In the genomic region with DNA sequence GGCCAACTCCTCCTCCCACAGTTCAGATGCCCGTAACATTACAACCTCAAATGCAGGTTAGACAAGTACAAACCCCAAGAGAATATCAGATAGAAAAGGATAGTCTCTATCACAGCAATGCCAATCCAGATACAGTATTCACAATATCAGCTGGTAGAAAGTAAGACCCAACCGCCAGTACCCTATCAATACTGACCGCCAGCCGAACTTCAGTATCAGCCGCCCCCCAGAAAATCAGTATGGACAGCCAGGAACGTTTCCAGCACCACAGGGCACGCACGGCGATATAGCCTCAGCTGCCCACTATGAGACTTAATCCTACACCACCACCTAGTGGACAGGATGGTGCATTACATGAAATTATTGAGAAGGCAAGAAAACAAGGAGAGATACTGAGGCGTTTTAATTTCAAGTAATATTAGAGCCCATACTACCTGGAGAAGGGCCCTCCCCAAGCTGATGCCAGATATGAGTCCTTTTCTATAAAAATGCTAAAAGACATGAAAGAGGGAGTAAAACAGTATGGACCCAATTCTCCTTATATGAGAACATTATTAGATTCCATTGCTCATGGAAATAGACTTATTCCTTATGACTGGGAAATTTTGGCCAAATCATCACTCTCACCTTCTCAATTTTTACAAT, we compare ENCODE assay signal across 7 cellular contexts. TPM values are rescaled to one million over a fixed set of nuclear protein-coding genes. Genes with fewer than 3 reads are reported as not detected.
DNase-seq lines count a peak whose midpoint lies in the region; ATAC-seq and TF ChIP-seq lines count a peak whose summit lies in the region.

No MANE protein-coding gene starts in this region.

- peak overlapping the region in 1 of 2 experiments; percentile 16; a peak in 1 of 4 replicates for H3K4me3 ChIP-seq in SK-N-SH (ENCODE audit: low read depth in 2 of 2, low read length in 1 of 2)
- H3K4me3 ChIP-seq in prostate gland: no peak overlapping the region

- H3K27ac ChIP-seq in SK-N-SH (ENCODE audit: low read depth in 2 of 2, low read length in 1 of 2) (no peak overlapping the region), prostate gland (no peak overlapping the region)

- H3K9me2 ChIP-seq in SK-N-SH: no peaks in the 10 kb centered on the region

- no peaks in the 10 kb centered on the region for H3F3A ChIP-seq in SK-N-SH (replicated peaks; ENCODE audit: insufficient read depth)

- no peak overlapping the region for H3K27ac Mint-ChIP-seq in activated naive CD4-positive, alpha-beta T cell treated with anti-CD3 and anti-CD28 coated beads, Interleukin-2, amount 50 U/mL, for 24 hours
- H3K27ac Mint-ChIP-seq in glutamatergic neuron (ENCODE audit: unreplicated experiment): no peak overlapping the region

- no peaks in the 10 kb centered on the region for H3K79me2 ChIP-seq in SK-N-SH (ENCODE audit: insufficient read depth)

- no peak overlapping the region for H3K9ac ChIP-seq in SK-N-SH

- DNase-seq in NCI-H128 (lab: John Stamatoyannopoulos, UW; ENCODE audit: unreplicated experiment): peak; percentile 83
- peak; percentile 85 for DNase-seq in SK-N-SH
- DNase-seq in glutamatergic neuron: peak; percentile 54
- peak; percentile 72 for DNase-seq in prostate gland (ENCODE audit: low spot score)

- CTCF ChIA-PET in SK-N-SH (lab: Yijun Ruan, JAX): interaction anchor here (0.5 to 3.2 kb wide), 30 partner anchors 8 to 1014 kb away, joined by 3 to 25 read pairs (median 4); a partner anchor contains a TSS

- H3K36me3 ChIP-seq in SK-N-SH (replicated peaks in 1 of 2; ENCODE audit: control insufficient read depth in 1 of 2, insufficient read depth in 2 of 2, low read length in 1 of 2): no peaks in the 10 kb centered on the region
- no peaks in the 10 kb centered on the region for H3K36me3 ChIP-seq in prostate gland

- peak; percentile 98 for TF ChIP-seq RAD21 in SK-N-SH (IDR thresholded peaks at IDR 0.05; ENCODE audit: low read length)

- no peaks in the 10 kb centered on the region for H3K36me3 Mint-ChIP-seq in activated naive CD4-positive, alpha-beta T cell treated with anti-CD3 and anti-CD28 coated beads, Interleukin-2, amount 50 U/mL, for 24 hours
- H3K36me3 Mint-ChIP-seq in glutamatergic neuron (ENCODE audit: unreplicated experiment): peaks cover 10% of the 10 kb centered on the region

- H3K27me3 ChIP-seq in SK-N-SH (ENCODE audit: insufficient read depth): no peaks in the 10 kb centered on the region
- H3K27me3 ChIP-seq in prostate gland (replicated peaks; ENCODE audit: insufficient read depth): no peaks in the 10 kb centered on the region

- intact Hi-C loops in prostate gland (cut with DNase I): loop anchor here (2.0 to 5.0 kb wide), 3 partner anchors 57 to 267 kb away; no protein-coding TSS in a partner anchor

- H3K9me3 Mint-ChIP-seq in activated naive CD4-positive, alpha-beta T cell treated with anti-CD3 and anti-CD28 coated beads, Interleukin-2, amount 50 U/mL, for 24 hours: no peaks in the 10 kb centered on the region
- peaks cover 6% of the 10 kb centered on the region for H3K9me3 Mint-ChIP-seq in glutamatergic neuron (ENCODE audit: unreplicated experiment)

- H2AFZ ChIP-seq in SK-N-SH (ENCODE audit: low read depth): no peak overlapping the region

- POLR2A ChIA-PET in SK-N-SH (lab: Yijun Ruan, JAX): interaction anchor here (1.1 kb wide), 1 partner anchor 17 kb away, joined by 5 read pairs; no protein-coding TSS in a partner anchor

- peaks cover 9% of the 10 kb centered on the region for H3K4me1 Mint-ChIP-seq in activated naive CD4-positive, alpha-beta T cell treated with anti-CD3 and anti-CD28 coated beads, Interleukin-2, amount 50 U/mL, for 24 hours
- H3K4me1 Mint-ChIP-seq in glutamatergic neuron (ENCODE audit: low read depth, unreplicated experiment): peaks cover 4% of the 10 kb centered on the region

- WGBS in SK-N-SH (ENCODE audit: low lambda C conversion rate): 8% methylated on average over 10 of the region's 10 CpGs
- WGBS in prostate gland: under 1% methylated on average over 10 of the region's 10 CpGs

- H3K4me3 Mint-ChIP-seq in activated naive CD4-positive, alpha-beta T cell treated with anti-CD3 and anti-CD28 coated beads, Interleukin-2, amount 50 U/mL, for 24 hours: peak overlapping the region; percentile 8
- no peak overlapping the region for H3K4me3 Mint-ChIP-seq in glutamatergic neuron (ENCODE audit: unreplicated experiment)

- H4K20me1 ChIP-seq in SK-N-SH (ENCODE audit: insufficient read depth): no peaks in the 10 kb centered on the region

- H3K4me1 ChIP-seq in SK-N-SH (ENCODE audit: control insufficient read depth in 1 of 2, insufficient read depth in 2 of 2, low read depth in 1 of 2, low read length in 1 of 2) (peaks cover 3 to 4% of the 10 kb centered on the region in 2 experiments; a peak in 3 of 4 replicates), prostate gland (replicated peaks) (no peaks in the 10 kb centered on the region)

- H3K9me3 ChIP-seq in SK-N-SH (no peaks in the 10 kb centered on the region), prostate gland (no peaks in the 10 kb centered on the region)

- H3K4me2 ChIP-seq in SK-N-SH: 0 out of 2 replicates have a peak overlapping the region, but pooled peaks have one; percentile 34

- peak; percentile 74 for TF ChIP-seq CTCF in GM12873 (IDR thresholded peaks at IDR 0.05; ENCODE audit: insufficient read depth, low read depth, low read length, missing control alignments)
- peak; percentile 77 for TF ChIP-seq CTCF in SK-N-SH (IDR thresholded peaks at IDR 0.05)
- TF ChIP-seq CTCF in glutamatergic neuron (IDR thresholded peaks at IDR 0.05; ENCODE audit: partially characterized antibody, unreplicated experiment): peak; percentile 91
- peak; percentile 48 to 90 (median 89) for TF ChIP-seq CTCF in prostate gland (IDR thresholded peaks at IDR 0.05)

- no peak for ATAC-seq in GM19324 (IDR thresholded peaks at IDR 0.05; ENCODE audit: low FRiP score, unreplicated experiment)

- TF ChIP-seq POLR2A in prostate gland (IDR thresholded peaks at IDR 0.05): no peak

- H3K27me3 Mint-ChIP-seq in activated naive CD4-positive, alpha-beta T cell treated with anti-CD3 and anti-CD28 coated beads, Interleukin-2, amount 50 U/mL, for 24 hours: no peaks in the 10 kb centered on the region
- H3K27me3 Mint-ChIP-seq in glutamatergic neuron (ENCODE audit: unreplicated experiment): peaks cover 7% of the 10 kb centered on the region

- TF ChIP-seq EP300 in SK-N-SH (IDR thresholded peaks at IDR 0.05; ENCODE audit: borderline replicate concordance in 1 of 2, low read depth in 1 of 2, low read length in 1 of 2): no peak

TF ChIP-seq in SK-N-SH, 30 proteins besides CTCF, POLR2A, EP300 and RAD21:
- TF ChIP-seq GATA2 (CRISPR knock-in tag; IDR thresholded peaks at IDR 0.05) (no peak), RFX5 (IDR thresholded peaks at IDR 0.05; ENCODE audit: low read length) (0 out of 2 replicates have a peak, but pooled peaks have one; percentile 39), MXI1 (IDR thresholded peaks at IDR 0.05; ENCODE audit: low read depth, low read length) (peak; percentile 65; the same call in 1 of the 2 replicates), SMC3 (IDR thresholded peaks at IDR 0.05; ENCODE audit: low read depth, low read length) (peak; percentile 88)

RNA-seq across cellular contexts. Expression of a gene that starts 17.6 kb away (rescaled TPM):
- polyA plus RNA-seq in SK-N-SH (2012; rRNA removed): 50.7 and 53.0 TPM in 2 replicates
- 65.1 and 93.2 TPM in 2 replicates for polyA plus RNA-seq in SK-N-SH (2012; cell fraction: cytosol; rRNA removed)
- polyA plus RNA-seq in SK-N-SH (2012; cell fraction: nucleus; rRNA removed): 22.2 and 30.6 TPM in 2 replicates
- total RNA-seq in glutamatergic neuron (ENCODE audit: unreplicated experiment): 49.0 TPM
- 10 to 100 TPM; 32.7 to 41.0 TPM for total RNA-seq in prostate gland
